ENCODE assay signal across 17 cellular contexts in the genomic region with DNA sequence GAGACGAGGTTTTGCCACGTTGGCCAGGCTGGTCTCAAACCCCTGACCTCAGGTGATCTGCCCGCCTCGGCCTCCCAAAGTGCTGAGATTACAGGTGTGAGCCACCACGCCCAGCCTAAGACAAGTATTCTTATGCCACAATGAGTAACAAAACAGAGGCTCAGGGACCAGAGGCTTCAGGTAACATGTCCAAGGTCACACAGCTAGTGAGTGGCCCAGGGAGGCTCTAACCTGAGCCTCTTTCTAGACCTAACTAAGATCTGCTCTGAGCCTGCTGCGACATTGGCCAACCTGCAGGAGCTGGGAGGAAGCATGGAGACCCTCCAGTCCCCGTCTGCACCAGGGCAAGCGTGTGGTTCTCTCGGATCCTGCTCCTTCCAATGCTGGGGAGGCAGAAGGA.
DNase-seq lines count a peak whose midpoint lies in the region; TF ChIP-seq lines count a peak whose summit lies in the region.
"Had no signal": no experiment of that assay in that cellular context is flagged by ENCODE, and none has a peak within 500 bp of the region (broad histone marks: within the 10 kb centered on the region; RNA-seq: fewer than 3 reads in every experiment).

No MANE protein-coding gene starts in this region.

- H3K4me3 Mint-ChIP-seq in endodermal cell (peak overlapping the region; percentile 24), mesothelial cell of epicardium (no peak overlapping the region)
- H3K4me3 Mint-ChIP-seq: activated naive CD8-positive, alpha-beta T cell; central memory CD8-positive, alpha-beta T cell; natural killer cell treated with Interleukin-12 subunit alpha and Interleukin-12 subunit beta and Interleukin-15 and Interleukin-18, amount 100 ng/mL, for 72 hours had no signal

- H3K9me3 Mint-ChIP-seq in endodermal cell: no peaks in the 10 kb centered on the region
- no peaks in the 10 kb centered on the region for H3K9me3 Mint-ChIP-seq in mesothelial cell of epicardium
- H3K9me3 Mint-ChIP-seq: central memory CD8-positive, alpha-beta T cell; natural killer cell treated with Interleukin-12 subunit alpha and Interleukin-12 subunit beta and Interleukin-15 and Interleukin-18, amount 100 ng/mL, for 72 hours had no signal

- no peak overlapping the region for H3K4me3 ChIP-seq in HUES64 (ENCODE audit: low read length)
- H3K4me3 ChIP-seq in endodermal cell (ENCODE audit: low read length): no peak overlapping the region
- H3K4me3 ChIP-seq in suprapubic skin: no peak overlapping the region

- TF ChIP-seq POLR2A in suprapubic skin (IDR thresholded peaks at IDR 0.05): no peak

- no peak for TF ChIP-seq EP300 in suprapubic skin (IDR thresholded peaks at IDR 0.05)

- H3K27ac Mint-ChIP-seq in endodermal cell (peak overlapping the region; percentile 68), mesothelial cell of epicardium (peak overlapping the region; percentile 88)

- H3K27me3 Mint-ChIP-seq in endodermal cell (ENCODE audit: insufficient read depth) (no peaks in the 10 kb centered on the region), mesothelial cell of epicardium (ENCODE audit: low read depth) (no peaks in the 10 kb centered on the region)
- H3K27me3 Mint-ChIP-seq: activated naive CD8-positive, alpha-beta T cell; central memory CD8-positive, alpha-beta T cell; natural killer cell treated with Interleukin-12 subunit alpha and Interleukin-12 subunit beta and Interleukin-15 and Interleukin-18, amount 100 ng/mL, for 72 hours had no signal

- WGBS in HUES64: 90% methylated on average over 9 of the region's 9 CpGs
- WGBS in endodermal cell (ENCODE audit: insufficient coverage in 1 of 2, insufficient read length in 1 of 2), 2 experiments: 93 to 94% methylated on average over 7 to 9 of the region's 9 CpGs
- 92% methylated on average over 5 of the region's 9 CpGs for WGBS in suprapubic skin

- TF ChIP-seq CTCF in endodermal cell (conservative IDR thresholded peaks at IDR 0.05): no peak
- TF ChIP-seq CTCF in mesothelial cell of epicardium (IDR thresholded peaks at IDR 0.05; ENCODE audit: unreplicated experiment): no peak
- no peak for TF ChIP-seq CTCF in suprapubic skin (IDR thresholded peaks at IDR 0.05)

- peaks cover 3% of the 10 kb centered on the region for H3K36me3 Mint-ChIP-seq in endodermal cell (ENCODE audit: low read depth)
- no peaks in the 10 kb centered on the region for H3K36me3 Mint-ChIP-seq in mesothelial cell of epicardium
- H3K36me3 Mint-ChIP-seq: natural killer cell treated with Interleukin-12 subunit alpha and Interleukin-12 subunit beta and Interleukin-15 and Interleukin-18, amount 100 ng/mL, for 72 hours had no signal

- H3K27ac ChIP-seq in HUES64 (ENCODE audit: low read depth, low read length) (peak overlapping the region; percentile 71), endodermal cell (ENCODE audit: low read depth, low read length) (peak overlapping the region; percentile 28), suprapubic skin (peak overlapping the region; percentile 58)

- H3K36me3 ChIP-seq in HUES64 (ENCODE audit: insufficient read depth, low read length) (no peaks in the 10 kb centered on the region), endodermal cell (ENCODE audit: control insufficient read depth, insufficient read depth, low read length) (no peaks in the 10 kb centered on the region), suprapubic skin (peaks cover 2% of the 10 kb centered on the region)
- H3K36me3 ChIP-seq: BE2C had no signal

- DNase-seq in endodermal cell: no peak
- DNase-seq in mesothelial cell of epicardium (ENCODE audit: low spot score in 2 of 2, unreplicated experiment in 2 of 2): no peak
- DNase-seq in suprapubic skin (ENCODE audit: low spot score in 2 of 2): no peak
- DNase-seq in activated CD4-positive, alpha-beta T cell treated with anti-CD3 and anti-CD28 coated beads for 1 hour: no peak
- no peak for DNase-seq in islet precursor cell
- no peak for DNase-seq in DMS53 treated with DMSO at 0.1 percent for 48 hours (lab: John Stamatoyannopoulos, UW; ENCODE audit: unreplicated experiment)
- no peak for DNase-seq in T-helper 1 cell
- DNase-seq: BE2C; DMS153; glutamatergic neuron; H7; NCI-H524; stimulated activated naive CD8-positive, alpha-beta T cell treated with anti-CD3 and anti-CD28 coated beads, Interleukin-15, Interleukin-2, amounts not matched to agents 100 U/mL and 50 U/mL, for 24 hours had no signal

- H3K4me1 Mint-ChIP-seq in endodermal cell (peaks cover 68% of the 10 kb centered on the region), mesothelial cell of epicardium (peaks cover 49% of the 10 kb centered on the region)

- peaks cover 68% of the 10 kb centered on the region for H3K4me1 ChIP-seq in HUES64 (ENCODE audit: insufficient read depth, low read length)
- H3K4me1 ChIP-seq in endodermal cell (ENCODE audit: control insufficient read depth, insufficient read depth, low read length): peaks cover 34% of the 10 kb centered on the region
- H3K4me1 ChIP-seq in suprapubic skin: peaks cover 55% of the 10 kb centered on the region
- H3K4me1 ChIP-seq: BE2C had no signal

- H3K27me3 ChIP-seq in HUES64 (ENCODE audit: insufficient read depth, low read length) (no peaks in the 10 kb centered on the region), endodermal cell (ENCODE audit: control insufficient read depth, insufficient read depth, low read length, poor library complexity, severe bottlenecking) (no peaks in the 10 kb centered on the region), suprapubic skin (no peaks in the 10 kb centered on the region)
- H3K27me3 ChIP-seq: BE2C had no signal

- no peaks in the 10 kb centered on the region for H3K9me3 ChIP-seq in HUES64 (ENCODE audit: insufficient read depth, low read depth, low read length)
- no peaks in the 10 kb centered on the region for H3K9me3 ChIP-seq in endodermal cell (ENCODE audit: control insufficient read depth, low read length)
- H3K9me3 ChIP-seq in suprapubic skin: no peaks in the 10 kb centered on the region
- H3K9me3 ChIP-seq: BE2C had no signal

- H3K9ac ChIP-seq in HUES64 (ENCODE audit: low read depth, low read length) (peak overlapping the region; percentile 36; the same call in 1 of the 2 replicates), endodermal cell (ENCODE audit: extremely low read depth, low read length, poor library complexity, severe bottlenecking) (peak overlapping the region; percentile 3)
